ENCODE assay signal across 14 cellular contexts in the genomic region with DNA sequence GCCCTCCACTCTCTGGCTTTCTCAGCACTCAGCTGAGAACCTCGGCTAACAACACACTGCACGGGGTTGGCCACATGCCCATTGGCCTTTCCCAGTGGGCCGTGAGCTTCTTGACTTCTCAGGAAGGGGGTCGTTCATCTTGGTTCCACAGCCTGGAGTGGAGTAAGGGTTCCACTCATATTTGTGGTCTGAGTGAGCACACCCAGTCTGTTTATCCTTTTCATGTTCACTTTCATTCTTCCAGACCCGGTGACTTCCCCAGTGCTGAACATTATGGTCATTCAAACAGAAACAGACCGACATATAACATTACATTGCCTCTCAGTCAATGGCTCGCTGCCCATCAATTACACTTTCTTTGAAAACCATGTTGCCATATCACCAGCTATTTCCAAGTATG. TPM values are rescaled to one million over a fixed set of nuclear protein-coding genes. Genes with fewer than 3 reads are reported as not detected.
DNase-seq lines count a peak whose midpoint lies in the region; ATAC-seq and TF ChIP-seq lines count a peak whose summit lies in the region.
"Had no signal": no experiment of that assay in that cellular context is flagged by ENCODE, and none has a peak within 500 bp of the region (broad histone marks: within the 10 kb centered on the region; RNA-seq: fewer than 3 reads in every experiment).

No MANE protein-coding gene starts in this region.

- H3F3A ChIP-seq in SK-N-SH (replicated peaks; ENCODE audit: insufficient read depth): no peaks in the 10 kb centered on the region

- no peak for DNase-seq in SK-N-SH
- no peak for DNase-seq in T-helper 17 cell
- DNase-seq in fibroblast of the aortic adventitia (ENCODE audit: low read depth): peak; percentile 37
- no peak for DNase-seq in spleen
- no peak for DNase-seq in posterior cingulate gyrus
- no peak for DNase-seq in activated T-cell treated with anti-CD3 and anti-CD28 coated beads for 4 hours
- no peak for DNase-seq in NCI-H774 (lab: John Stamatoyannopoulos, UW)
- DNase-seq: activated naive CD8-positive, alpha-beta T cell treated with anti-CD3 and anti-CD28 coated beads, Interleukin-2, amount 50 U/mL, for 24 hours; NCI-H446 treated with DMSO at 0.1 percent for 48 hours; RPMI8226 had no signal

- intact Hi-C loops in spleen (cut with DNase I; ENCODE audit: low total_unique reads) (no loop called here), posterior cingulate gyrus (cut with DNase I) (no loop called here)

- H3K4me2 ChIP-seq in SK-N-SH: 0 out of 2 replicates have a peak overlapping the region, but pooled peaks have one; percentile 6
- H3K4me2 ChIP-seq: smooth muscle cell had no signal

- H3K27me3 Mint-ChIP-seq in T-helper 17 cell: peaks cover 8% of the 10 kb centered on the region
- H3K27me3 Mint-ChIP-seq: activated naive CD8-positive, alpha-beta T cell treated with anti-CD3 and anti-CD28 coated beads, Interleukin-2, amount 50 U/mL, for 24 hours; type B pancreatic cell had no signal

- H3K36me3 ChIP-seq in SK-N-SH (replicated peaks in 1 of 2; ENCODE audit: control insufficient read depth in 1 of 2, insufficient read depth in 2 of 2, low read length in 1 of 2) (no peaks in the 10 kb centered on the region), spleen (peaks cover 0 to 48% (median 0%) of the 10 kb centered on the region in 6 donors)

- TF ChIP-seq POLR2A in spleen (IDR thresholded peaks at IDR 0.05): no peak

- H4K20me1 ChIP-seq in SK-N-SH (ENCODE audit: insufficient read depth): no peaks in the 10 kb centered on the region

- H3K9me3 ChIP-seq in SK-N-SH (no peaks in the 10 kb centered on the region), T-helper 17 cell (ENCODE audit: control insufficient read depth, low read length, poor library complexity, severe bottlenecking) (no peaks in the 10 kb centered on the region), spleen (no peaks in the 10 kb centered on the region)

- TF ChIP-seq EP300 in SK-N-SH (IDR thresholded peaks at IDR 0.05; ENCODE audit: borderline replicate concordance in 1 of 2, low read depth in 1 of 2, low read length in 1 of 2): no peak

- 68% methylated on average over 7 of the region's 7 CpGs for WGBS in SK-N-SH (ENCODE audit: low lambda C conversion rate)
- 61 to 76% (median 66%) methylated on average over 7 of the region's 7 CpGs for WGBS in spleen, 5 donors

- POLR2A ChIA-PET in SK-N-SH (lab: Yijun Ruan, JAX): no interaction called here

- H3K9me2 ChIP-seq in SK-N-SH: no peaks in the 10 kb centered on the region

- no peaks in the 10 kb centered on the region for H3K79me2 ChIP-seq in SK-N-SH (ENCODE audit: insufficient read depth)

- H3K4me1 ChIP-seq in SK-N-SH (ENCODE audit: control insufficient read depth in 1 of 2, insufficient read depth in 2 of 2, low read depth in 1 of 2, low read length in 1 of 2): no peaks in the 10 kb centered on the region
- H3K4me1 ChIP-seq in spleen: peaks cover 8 to 63% (median 31%) of the 10 kb centered on the region in 6 donors

- TF ChIP-seq CTCF in SK-N-SH (IDR thresholded peaks at IDR 0.05) (no peak), fibroblast of the aortic adventitia (IDR thresholded peaks at IDR 0.05; ENCODE audit: insufficient read depth, low read length) (no peak), spleen (IDR thresholded peaks at IDR 0.05 in 8 of 11, conservative IDR thresholded peaks at IDR 0.05 in 3 of 11) (no peak)

- CTCF ChIA-PET in SK-N-SH (lab: Yijun Ruan, JAX): interaction anchor here (0.9 to 1.6 kb wide), 2 partner anchors 9 to 39 kb away, joined by 3 to 6 read pairs; no protein-coding TSS in a partner anchor

- H3K27ac Mint-ChIP-seq in T-helper 17 cell: peak overlapping the region; percentile 74
- H3K27ac Mint-ChIP-seq: activated naive CD8-positive, alpha-beta T cell treated with anti-CD3 and anti-CD28 coated beads, Interleukin-2, amount 50 U/mL, for 24 hours; nephron; type B pancreatic cell had no signal

- H3K36me3 Mint-ChIP-seq in T-helper 17 cell (ENCODE audit: low read depth): no peaks in the 10 kb centered on the region
- H3K36me3 Mint-ChIP-seq: type B pancreatic cell had no signal

- H3K27ac ChIP-seq in SK-N-SH (ENCODE audit: low read depth in 2 of 2, low read length in 1 of 2) (no peak overlapping the region), spleen (peak overlapping the region in 6 of 8 donors; percentile 39 to 79 (median 71))

- peaks cover 18% of the 10 kb centered on the region for H3K4me1 Mint-ChIP-seq in T-helper 17 cell

- ATAC-seq in SK-N-SH treated with all-trans-retinoic acid at 6 μM for 48 hours (no peak), T-helper 17 cell (no peak)
- ATAC-seq: activated naive CD8-positive, alpha-beta T cell treated with anti-CD3 and anti-CD28 coated beads, Interleukin-2, amount 50 U/mL, for 24 hours had no signal

- H3K27me3 ChIP-seq in SK-N-SH (ENCODE audit: insufficient read depth) (no peaks in the 10 kb centered on the region), spleen (replicated peaks in 1 of 7) (no peaks in the 10 kb centered on the region)

- TF ChIP-seq RAD21 in SK-N-SH (IDR thresholded peaks at IDR 0.05; ENCODE audit: low read length): no peak

- H2AFZ ChIP-seq in SK-N-SH (ENCODE audit: low read depth): no peak overlapping the region

- H3K4me3 ChIP-seq in SK-N-SH (ENCODE audit: low read depth in 2 of 2, low read length in 1 of 2) (no peak overlapping the region), fibroblast of the aortic adventitia (ENCODE audit: low read depth, low read length) (no peak overlapping the region), spleen (no peak overlapping the region)
- H3K4me3 ChIP-seq: smooth muscle cell had no signal

- H3K4me3 Mint-ChIP-seq in T-helper 17 cell: no peak overlapping the region
- H3K4me3 Mint-ChIP-seq: activated naive CD8-positive, alpha-beta T cell treated with anti-CD3 and anti-CD28 coated beads, Interleukin-2, amount 50 U/mL, for 24 hours; nephron; type B pancreatic cell had no signal

- H3K9ac ChIP-seq in SK-N-SH: no peak overlapping the region

TF ChIP-seq in SK-N-SH, 30 proteins besides CTCF, POLR2A, EP300 and RAD21 (continues in another document):
- TF ChIP-seq NFIC (IDR thresholded peaks at IDR 0.05; ENCODE audit: borderline replicate concordance): peak; percentile 34; the same call in 1 of the 2 replicates
- no peak for TF ChIP-seq TCF12 (IDR thresholded peaks at IDR 0.05)
- TF ChIP-seq CHD2 (IDR thresholded peaks at IDR 0.05; ENCODE audit: low read length, partially characterized antibody): no peak

TF ChIP-seq in SK-N-SH treated with all-trans-retinoic acid at 6 μM for 48 hours, 23 proteins besides CTCF, POLR2A, EP300 and RAD21 (continues in another document):
- TF ChIP-seq, protein P1, sequence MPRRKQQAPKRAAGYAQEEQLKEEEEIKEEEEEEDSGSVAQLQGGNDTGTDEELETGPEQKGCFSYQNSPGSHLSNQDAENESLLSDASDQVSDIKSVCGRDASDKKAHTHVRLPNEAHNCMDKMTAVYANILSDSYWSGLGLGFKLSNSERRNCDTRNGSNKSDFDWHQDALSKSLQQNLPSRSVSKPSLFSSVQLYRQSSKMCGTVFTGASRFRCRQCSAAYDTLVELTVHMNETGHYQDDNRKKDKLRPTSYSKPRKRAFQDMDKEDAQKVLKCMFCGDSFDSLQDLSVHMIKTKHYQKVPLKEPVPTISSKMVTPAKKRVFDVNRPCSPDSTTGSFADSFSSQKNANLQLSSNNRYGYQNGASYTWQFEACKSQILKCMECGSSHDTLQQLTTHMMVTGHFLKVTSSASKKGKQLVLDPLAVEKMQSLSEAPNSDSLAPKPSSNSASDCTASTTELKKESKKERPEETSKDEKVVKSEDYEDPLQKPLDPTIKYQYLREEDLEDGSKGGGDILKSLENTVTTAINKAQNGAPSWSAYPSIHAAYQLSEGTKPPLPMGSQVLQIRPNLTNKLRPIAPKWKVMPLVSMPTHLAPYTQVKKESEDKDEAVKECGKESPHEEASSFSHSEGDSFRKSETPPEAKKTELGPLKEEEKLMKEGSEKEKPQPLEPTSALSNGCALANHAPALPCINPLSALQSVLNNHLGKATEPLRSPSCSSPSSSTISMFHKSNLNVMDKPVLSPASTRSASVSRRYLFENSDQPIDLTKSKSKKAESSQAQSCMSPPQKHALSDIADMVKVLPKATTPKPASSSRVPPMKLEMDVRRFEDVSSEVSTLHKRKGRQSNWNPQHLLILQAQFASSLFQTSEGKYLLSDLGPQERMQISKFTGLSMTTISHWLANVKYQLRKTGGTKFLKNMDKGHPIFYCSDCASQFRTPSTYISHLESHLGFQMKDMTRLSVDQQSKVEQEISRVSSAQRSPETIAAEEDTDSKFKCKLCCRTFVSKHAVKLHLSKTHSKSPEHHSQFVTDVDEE (CRISPR knock-in tag; IDR thresholded peaks at IDR 0.05): no peak
- TF ChIP-seq ZNF565 (CRISPR knock-in tag; conservative IDR thresholded peaks at IDR 0.05; ENCODE audit: low read depth) (no peak), TOX (CRISPR knock-in tag; IDR thresholded peaks at IDR 0.05; ENCODE audit: borderline replicate concordance) (no peak), ARNTL (CRISPR knock-in tag; IDR thresholded peaks at IDR 0.05; ENCODE audit: borderline replicate concordance, low read depth) (no peak)

RNA-seq across cellular contexts. Expression of gene MILR1, which starts 8.2 kb away (rescaled TPM):
- polyA plus RNA-seq in SK-N-SH (2012; rRNA removed): 4.9 and 6.0 TPM in 2 replicates
- polyA plus RNA-seq in SK-N-SH (2012; cell fraction: cytosol; rRNA removed): 4.8 and 4.9 TPM in 2 replicates
- polyA plus RNA-seq in SK-N-SH (2012; cell fraction: nucleus; rRNA removed): 7.0 and 12.2 TPM in 2 replicates
- total RNA-seq in T-helper 17 cell: 1 to 10 TPM; 1.0 to 1.4 TPM
- 4.1 and 52.5 TPM in 2 replicates for total RNA-seq in fibroblast of the aortic adventitia (ENCODE audit: low replicate concordance)
- total RNA-seq in spleen: 10 to 100 TPM; 18.9 to 55.0 (median 29.1) TPM
- 10 to 100 TPM; 15.6 to 26.3 (median 15.7) TPM for polyA plus RNA-seq in spleen
- total RNA-seq: smooth muscle cell had no signal
- polyA plus RNA-seq: smooth muscle cell had no signal

RNA-seq across cellular contexts. Expression of gene POLG2, which starts 39.7 kb away (rescaled TPM):
- polyA plus RNA-seq in SK-N-SH (2012; rRNA removed) (18.0 and 20.1 TPM in 2 replicates), spleen (10 to 100 TPM; 14.5 to 16.5 (median 16.4) TPM)
- polyA plus RNA-seq in SK-N-SH (2012; cell fraction: cytosol; rRNA removed): 12.7 and 14.4 TPM in 2 replicates
- 65.9 and 91.3 TPM in 2 replicates for polyA plus RNA-seq in SK-N-SH (2012; cell fraction: nucleus; rRNA removed)
- total RNA-seq in T-helper 17 cell (10 to 100 TPM; 37.1 to 39.0 TPM), fibroblast of the aortic adventitia (ENCODE audit: low replicate concordance) (8.2 and 34.9 TPM in 2 replicates), spleen (10 to 100 TPM; 15.9 to 35.3 (median 24.1) TPM)

RNA-seq across cellular contexts. Expression of gene DDX5, which starts 48.9 kb away (rescaled TPM):
- 1,642 and 1,870 TPM in 2 replicates for polyA plus RNA-seq in SK-N-SH (2012; rRNA removed)
- polyA plus RNA-seq in SK-N-SH (2012; cell fraction: cytosol; rRNA removed): 977 and 1,042 TPM in 2 replicates
- polyA plus RNA-seq in SK-N-SH (2012; cell fraction: nucleus; rRNA removed): 3,803 and 5,284 TPM in 2 replicates
- total RNA-seq in T-helper 17 cell: 1,000 to 10,000 TPM; 2,533 to 2,679 TPM
- total RNA-seq in fibroblast of the aortic adventitia (ENCODE audit: low replicate concordance): 302 and 859 TPM in 2 replicates
- total RNA-seq in spleen: 1,000 to 10,000 TPM in 5 of 7 donors, 100 to 1,000 TPM in 2; 938 to 2,219 (median 1,164) TPM
- 100 to 1,000 TPM; 493 to 626 (median 515) TPM for polyA plus RNA-seq in spleen

RNA-seq across cellular contexts. Expression of gene CEP95, which starts 49.6 kb away (rescaled TPM):
- polyA plus RNA-seq in SK-N-SH (2012; rRNA removed): 30.8 and 40.1 TPM in 2 replicates
- 25.2 and 26.1 TPM in 2 replicates for polyA plus RNA-seq in SK-N-SH (2012; cell fraction: cytosol; rRNA removed)
- polyA plus RNA-seq in SK-N-SH (2012; cell fraction: nucleus; rRNA removed): 96.9 and 165 TPM in 2 replicates
- total RNA-seq in T-helper 17 cell: 100 to 1,000 TPM; 130 to 143 TPM
- 32.8 and 51.7 TPM in 2 replicates for total RNA-seq in fibroblast of the aortic adventitia (ENCODE audit: low replicate concordance)
- total RNA-seq in spleen: 10 to 100 TPM; 38.8 to 83.9 (median 53.7) TPM
- polyA plus RNA-seq in spleen: 10 to 100 TPM; 33.5 to 59.9 (median 39.4) TPM

Comparison
In these comparisons a context has a peak if more than half of its experiments do, and no peak if none do; other contexts are left out.
1. H3K27ac ChIP-seq: peak in spleen (6 of 8); none in SK-N-SH (0 of 2).